15 cellular contexts compared by ENCODE assay signal in the genomic region with DNA sequence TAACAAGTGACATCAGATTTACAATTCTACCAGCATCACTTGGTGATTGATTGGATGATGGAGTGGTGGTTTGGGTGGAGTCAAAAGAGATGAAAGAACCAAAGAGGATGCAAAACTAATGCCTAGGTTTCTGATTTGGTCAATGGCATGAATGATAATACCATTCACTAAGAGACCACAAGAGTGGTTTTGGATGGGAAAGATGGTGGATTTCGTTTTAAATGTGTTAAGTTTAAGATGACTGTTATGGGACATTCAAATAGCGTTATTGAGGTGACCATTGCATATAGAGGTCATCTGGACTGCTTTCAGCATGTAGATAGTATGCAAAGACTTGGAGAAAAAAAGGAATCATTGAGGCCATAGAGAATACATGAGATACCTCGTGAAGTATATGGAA. TPM values are rescaled to one million over a fixed set of nuclear protein-coding genes. Genes with fewer than 3 reads are reported as not detected.
DNase-seq lines count a peak whose midpoint lies in the region; ATAC-seq and TF ChIP-seq lines count a peak whose summit lies in the region.
"Had no signal": no experiment of that assay in that cellular context is flagged by ENCODE, and none has a peak within 500 bp of the region (broad histone marks: within the 10 kb centered on the region; RNA-seq: fewer than 3 reads in every experiment).

No MANE protein-coding gene starts in this region.

- 92% methylated on average over 3 of the region's 3 CpGs for WGBS in hepatocyte (ENCODE audit: low lambda C conversion rate, missing lambda C conversion rate)

- no peak overlapping the region for H3K4me3 ChIP-seq in hepatocyte
- H3K4me3 ChIP-seq: esophagus squamous epithelium, lower lobe of right lung had no signal

- H3K27me3 ChIP-seq in hepatocyte: no peaks in the 10 kb centered on the region
- H3K27me3 ChIP-seq: esophagus squamous epithelium had no signal

- H3K4me2 ChIP-seq in hepatocyte: peak overlapping the region; percentile 75

- peaks cover 0 to 1% of the 10 kb centered on the region in 2 donors for H3K27me3 Mint-ChIP-seq in natural killer cell treated with Interleukin-12 subunit alpha and Interleukin-12 subunit beta and Interleukin-15 and Interleukin-18, amount 100 ng/mL, for 72 hours
- H3K27me3 Mint-ChIP-seq in natural killer cell (ENCODE audit: low read depth in 2 of 2) (no peaks in the 10 kb centered on the region), type B pancreatic cell (no peaks in the 10 kb centered on the region)
- no peaks in the 10 kb centered on the region for H3K27me3 Mint-ChIP-seq in activated T-helper 1 cell treated with anti-CD3 and anti-CD28 coated beads, Interleukin-12 subunit alpha, Interleukin-12 subunit beta, Interleukin-2, Interleukin-4 antibody, amounts not matched to agents 30 ng/mL and 10 ng/mL and 1 ng/mL, durations not matched to agents 14 hours and 24 hours and 36 hours (ENCODE audit: insufficient read depth)

- peaks cover 88% of the 10 kb centered on the region for H3K79me2 ChIP-seq in hepatocyte

- no peaks in the 10 kb centered on the region for H3K9me3 ChIP-seq in hepatocyte (ENCODE audit: low read depth)
- H3K9me3 ChIP-seq: esophagus squamous epithelium, lower lobe of right lung had no signal

- in situ Hi-C loops in KBM-7 (cut with MboI; ENCODE audit: low pct_unique_long_range_greater_than_20kb, low sequenced_read_pairs): no loop called here

- peaks cover 39% of the 10 kb centered on the region for H4K20me1 ChIP-seq in hepatocyte (ENCODE audit: insufficient read depth, poor library complexity, severe bottlenecking)

- no peaks in the 10 kb centered on the region for H3K9me2 ChIP-seq in hepatocyte (replicated peaks; ENCODE audit: insufficient read depth)

- peak overlapping the region; percentile 93 for H3K4me3 Mint-ChIP-seq in natural killer cell treated with Interleukin-12 subunit alpha and Interleukin-12 subunit beta and Interleukin-15 and Interleukin-18, amount 100 ng/mL, for 72 hours
- H3K4me3 Mint-ChIP-seq in natural killer cell (no peak overlapping the region), type B pancreatic cell (peak overlapping the region; percentile 95)
- peak overlapping the region; percentile 99 for H3K4me3 Mint-ChIP-seq in activated T-helper 1 cell treated with anti-CD3 and anti-CD28 coated beads, Interleukin-12 subunit alpha, Interleukin-12 subunit beta, Interleukin-2, Interleukin-4 antibody, amounts not matched to agents 30 ng/mL and 10 ng/mL and 1 ng/mL, durations not matched to agents 14 hours and 24 hours and 36 hours
- H3K4me3 Mint-ChIP-seq: WTC11 had no signal

- no peaks in the 10 kb centered on the region for H3K9me3 Mint-ChIP-seq in natural killer cell treated with Interleukin-12 subunit alpha and Interleukin-12 subunit beta and Interleukin-15 and Interleukin-18, amount 100 ng/mL, for 72 hours
- H3K9me3 Mint-ChIP-seq in natural killer cell (no peaks in the 10 kb centered on the region), type B pancreatic cell (peaks cover 5% of the 10 kb centered on the region)
- H3K9me3 Mint-ChIP-seq in activated T-helper 1 cell treated with anti-CD3 and anti-CD28 coated beads, Interleukin-12 subunit alpha, Interleukin-12 subunit beta, Interleukin-2, Interleukin-4 antibody, amounts not matched to agents 30 ng/mL and 10 ng/mL and 1 ng/mL, durations not matched to agents 14 hours and 24 hours and 36 hours: no peaks in the 10 kb centered on the region
- H3K9me3 Mint-ChIP-seq: WTC11 had no signal

- peaks cover 40% of the 10 kb centered on the region for H3K36me3 Mint-ChIP-seq in natural killer cell treated with Interleukin-12 subunit alpha and Interleukin-12 subunit beta and Interleukin-15 and Interleukin-18, amount 100 ng/mL, for 72 hours
- peaks cover 9% of the 10 kb centered on the region for H3K36me3 Mint-ChIP-seq in natural killer cell
- peaks cover 54% of the 10 kb centered on the region for H3K36me3 Mint-ChIP-seq in activated T-helper 1 cell treated with anti-CD3 and anti-CD28 coated beads, Interleukin-12 subunit alpha, Interleukin-12 subunit beta, Interleukin-2, Interleukin-4 antibody, amounts not matched to agents 30 ng/mL and 10 ng/mL and 1 ng/mL, durations not matched to agents 14 hours and 24 hours and 36 hours (ENCODE audit: low read depth)
- peaks cover 53% of the 10 kb centered on the region for H3K36me3 Mint-ChIP-seq in type B pancreatic cell

- H2AFZ ChIP-seq in hepatocyte: no peak overlapping the region
- H2AFZ ChIP-seq: GM23248 had no signal

- H3K27ac Mint-ChIP-seq in natural killer cell treated with Interleukin-12 subunit alpha and Interleukin-12 subunit beta and Interleukin-15 and Interleukin-18, amount 100 ng/mL, for 72 hours: peak overlapping the region; percentile 0 to 87
- H3K27ac Mint-ChIP-seq in natural killer cell: peak overlapping the region in 1 of 2 donors; percentile 24
- peak overlapping the region; percentile 3 for H3K27ac Mint-ChIP-seq in activated T-helper 1 cell treated with anti-CD3 and anti-CD28 coated beads, Interleukin-12 subunit alpha, Interleukin-12 subunit beta, Interleukin-2, Interleukin-4 antibody, amounts not matched to agents 30 ng/mL and 10 ng/mL and 1 ng/mL, durations not matched to agents 14 hours and 24 hours and 36 hours
- H3K27ac Mint-ChIP-seq in type B pancreatic cell: peak overlapping the region; percentile 99
- H3K27ac Mint-ChIP-seq: WTC11 had no signal

- peaks cover 40 to 50% of the 10 kb centered on the region in 2 donors for H3K4me1 Mint-ChIP-seq in natural killer cell treated with Interleukin-12 subunit alpha and Interleukin-12 subunit beta and Interleukin-15 and Interleukin-18, amount 100 ng/mL, for 72 hours (ENCODE audit: low read depth in 2 of 2)
- peaks cover 47 to 48% of the 10 kb centered on the region in 2 donors for H3K4me1 Mint-ChIP-seq in natural killer cell
- peaks cover 52% of the 10 kb centered on the region for H3K4me1 Mint-ChIP-seq in activated T-helper 1 cell treated with anti-CD3 and anti-CD28 coated beads, Interleukin-12 subunit alpha, Interleukin-12 subunit beta, Interleukin-2, Interleukin-4 antibody, amounts not matched to agents 30 ng/mL and 10 ng/mL and 1 ng/mL, durations not matched to agents 14 hours and 24 hours and 36 hours (ENCODE audit: low read depth)
- H3K4me1 Mint-ChIP-seq in type B pancreatic cell (ENCODE audit: unreplicated experiment): peaks cover 37% of the 10 kb centered on the region

- H3K36me3 ChIP-seq in hepatocyte (replicated peaks; ENCODE audit: insufficient read depth, low read depth): no peaks in the 10 kb centered on the region

- intact Hi-C loops in natural killer cell (cut with micrococcal nuclease): no loop called here
- intact Hi-C loops in activated T-helper 1 cell treated with anti-CD3 and anti-CD28 coated beads, Interleukin-12 subunit alpha, Interleukin-12 subunit beta, Interleukin-2, Interleukin-4 antibody, amounts not matched to agents 30 ng/mL and 10 ng/mL and 1 ng/mL, durations not matched to agents 14 hours and 24 hours and 36 hours (cut with micrococcal nuclease): loop anchor here (2.0 to 5.0 kb wide), 2 partner anchors 28 to 60 kb away; no protein-coding TSS in a partner anchor

- TF ChIP-seq CTCF in natural killer cell (IDR thresholded peaks at IDR 0.05) (no peak), hepatocyte (IDR thresholded peaks at IDR 0.05; ENCODE audit: poor library complexity) (no peak), type B pancreatic cell (conservative IDR thresholded peaks at IDR 0.05) (no peak)

- peaks cover 30% of the 10 kb centered on the region for H3K4me1 ChIP-seq in hepatocyte (ENCODE audit: insufficient read depth)

- H3K27ac ChIP-seq in hepatocyte: peak overlapping the region; percentile 17

- no peak for DNase-seq in natural killer cell treated with Interleukin-12 subunit alpha and Interleukin-12 subunit beta and Interleukin-15 and Interleukin-18, amount 100 ng/mL, for 72 hours (ENCODE audit: low spot score)
- no peak for DNase-seq in natural killer cell
- no peak for DNase-seq in activated T-helper 1 cell treated with anti-CD3 and anti-CD28 coated beads, Interleukin-12 subunit alpha, Interleukin-12 subunit beta, Interleukin-2, Interleukin-4 antibody, amounts not matched to agents 30 ng/mL and 10 ng/mL and 1 ng/mL, durations not matched to agents 14 hours and 24 hours and 36 hours (ENCODE audit: low spot score)
- DNase-seq in hepatocyte (ENCODE audit: low spot score): no peak
- no peak for DNase-seq in type B pancreatic cell (ENCODE audit: extremely low spot score, unreplicated experiment)
- no peak for DNase-seq in KBM-7
- no peak for DNase-seq in SHP77 treated with DMSO at 0.1 percent for 48 hours (lab: John Stamatoyannopoulos, UW)
- DNase-seq in SHP77 (lab: John Stamatoyannopoulos, UW): no peak
- DNase-seq: activated effector memory CD4-positive, alpha-beta T cell treated with Interleukin-2 at 50 U/mL for 16 hours; caudate nucleus; esophagus squamous epithelium; GM23248; lower lobe of right lung; NCI-H2029 treated with DMSO at 0.1 percent for 48 hours had no signal

- ATAC-seq in natural killer cell treated with Interleukin-12 subunit alpha and Interleukin-12 subunit beta and Interleukin-15 and Interleukin-18, amount 100 ng/mL, for 72 hours: no peak
- no peak for ATAC-seq in natural killer cell
- ATAC-seq: lower lobe of right lung, WTC11 had no signal

RNA-seq across cellular contexts. Expression of a gene that starts 3.6 kb away (rescaled TPM):
- total RNA-seq in natural killer cell treated with Interleukin-12 subunit alpha and Interleukin-12 subunit beta and Interleukin-15 and Interleukin-18, amount 100 ng/mL, for 72 hours: 10 to 100 TPM; 32.6 to 47.1 TPM
- 10 to 100 TPM; 35.0 to 41.0 (median 40.9) TPM for total RNA-seq in natural killer cell
- 49.5 and 53.6 TPM in 2 replicates for total RNA-seq in activated T-helper 1 cell treated with anti-CD3 and anti-CD28 coated beads, Interleukin-12 subunit alpha, Interleukin-12 subunit beta, Interleukin-2, Interleukin-4 antibody, amounts not matched to agents 30 ng/mL and 10 ng/mL and 1 ng/mL, durations not matched to agents 14 hours and 24 hours and 36 hours
- 30.7 and 31.9 TPM in 2 replicates for total RNA-seq in hepatocyte
- 14.5 and 14.9 TPM in 2 replicates for polyA plus RNA-seq in hepatocyte
- 33.9 and 40.3 TPM in 2 replicates for total RNA-seq in type B pancreatic cell (ENCODE audit: low replicate concordance)
